Comparison of ENCODE assay signal across 8 cellular contexts in genomic region chr3:155701882-155702465, GRCh38. TPM values are rescaled to one million over a fixed set of nuclear protein-coding genes. Genes with fewer than 3 reads are reported as not detected.
DNase-seq lines count a peak whose midpoint lies in the region; ATAC-seq, FAIRE-seq and TF ChIP-seq lines count a peak whose summit lies in the region.

No MANE protein-coding gene starts in this region.

- intact Hi-C loops in prostate gland (cut with DNase I): loop anchor here (2.0 to 10.0 kb wide), 2 partner anchors 349 to 1367 kb away; no protein-coding TSS in a partner anchor

- H3K27ac ChIP-seq in prostate gland: no peak overlapping the region

- TF ChIP-seq CTCF in HFFc6 (IDR thresholded peaks at IDR 0.05) (peak; percentile 90), prostate gland (IDR thresholded peaks at IDR 0.05) (peak in 3 of 4 experiments; percentile 77 to 81 (median 79))

- H3K36me3 Mint-ChIP-seq in HFFc6 (ENCODE audit: low read depth): no peaks in the 10 kb centered on the region
- H3K36me3 Mint-ChIP-seq in T-helper 17 cell (ENCODE audit: low read depth): no peaks in the 10 kb centered on the region

- FAIRE-seq in frontal cortex (lab: Jason Lieb, UNC): peak; percentile 99

- H3K36me3 ChIP-seq in prostate gland: no peaks in the 10 kb centered on the region

- no peaks in the 10 kb centered on the region for H3K4me1 ChIP-seq in prostate gland (replicated peaks)

- no peaks in the 10 kb centered on the region for H3K9me3 ChIP-seq in T-helper 17 cell (ENCODE audit: control insufficient read depth, low read length, poor library complexity, severe bottlenecking)
- H3K9me3 ChIP-seq in prostate gland: no peaks in the 10 kb centered on the region

- WGBS in prostate gland: 22% methylated on average over 5 of the region's 5 CpGs

- no peak for TF ChIP-seq POLR2A in prostate gland (IDR thresholded peaks at IDR 0.05)

- no peaks in the 10 kb centered on the region for H3K27me3 ChIP-seq in prostate gland (replicated peaks; ENCODE audit: insufficient read depth)

- H3K4me1 Mint-ChIP-seq in HFFc6 (ENCODE audit: low read depth): peaks cover 5% of the 10 kb centered on the region; the same call in 1 of the 2 replicates
- peaks cover 4% of the 10 kb centered on the region for H3K4me1 Mint-ChIP-seq in T-helper 17 cell

- H3K27me3 Mint-ChIP-seq in HFFc6 (ENCODE audit: insufficient read depth) (peaks cover 3% of the 10 kb centered on the region), T-helper 17 cell (peaks cover 22% of the 10 kb centered on the region)

- DNase-seq in EL (peak; percentile 49), HFFc6 (peak; percentile 71), NCI-H1694 treated with DMSO at 0.1 percent for 48 hours (lab: John Stamatoyannopoulos, UW) (peak; percentile 85), T-helper 17 cell (no peak), frontal cortex (ENCODE audit: low spot score in 2 of 2) (peak; percentile 26 to 36), prostate gland (ENCODE audit: low spot score) (peak; percentile 8), GOT3 (lab: John Stamatoyannopoulos, UW) (no peak)
- DNase-seq in stimulated activated CD4-positive, alpha-beta T cell treated with anti-CD3 and anti-CD28 coated beads, Interleukin-2, amount 100 ng/mL, for 24 hours: no peak

- ATAC-seq in T-helper 17 cell: peak; percentile 46

- H3K4me3 Mint-ChIP-seq in HFFc6 (no peak overlapping the region), T-helper 17 cell (no peak overlapping the region)

- H3K4me3 ChIP-seq in prostate gland: no peak overlapping the region

- H3K9me3 Mint-ChIP-seq in HFFc6: no peaks in the 10 kb centered on the region

- H3K27ac Mint-ChIP-seq in HFFc6 (no peak overlapping the region), T-helper 17 cell (no peak overlapping the region)

RNA-seq across cellular contexts. Expression of gene PLCH1, which starts 42.9 kb away (rescaled TPM):
- total RNA-seq in HFFc6 (2021; fragmentation: NEBNext Ultra II Directional; extraction: Animal tissue kit (Norgen Biotek cat#: 25700)): not detected
- total RNA-seq in T-helper 17 cell: under 1 TPM; 0.15 to 0.83 TPM
- total RNA-seq in frontal cortex: 19.2 TPM
- total RNA-seq in prostate gland: 10 to 100 TPM in 1 of 2 donors, under 1 TPM in 1; 0.64 to 12.2 TPM

Comparison
In these comparisons a context has a peak if more than half of its experiments do, and no peak if none do; other contexts are left out.
1. DNase-seq: peak in EL (single experiment), HFFc6 (single experiment), NCI-H1694 treated with DMSO at 0.1 percent for 48 hours (single experiment), frontal cortex (2 of 2) and prostate gland (single experiment); none in T-helper 17 cell (0 of 3), GOT3 (single experiment) and stimulated activated CD4-positive, alpha-beta T cell treated with anti-CD3 and anti-CD28 coated beads, Interleukin-2, amount 100 ng/mL, for 24 hours (0 of 2).